8 cellular contexts compared by ENCODE assay signal in genomic region chr2:197452754-197453122, GRCh38. TPM values are rescaled to one million over a fixed set of nuclear protein-coding genes. Genes with fewer than 3 reads are reported as not detected.
A peak's percentile ranks its signal among the peaks of the same experiment; 100 is the strongest.
DNase-seq lines count a peak whose midpoint lies in the region; ATAC-seq, FAIRE-seq and TF ChIP-seq lines count a peak whose summit lies in the region.

No MANE protein-coding gene starts in this region.

- peak overlapping the region; percentile 100 for H3K27ac Mint-ChIP-seq in activated naive CD4-positive, alpha-beta T cell treated with anti-CD3 and anti-CD28 coated beads, Interleukin-2, amount 10 ng/mL, durations not matched to agents 7 days and 5 days

- BruUV-seq in GM12878 (replicated peaks; lab: Mats Ljungman, UMichigan), result TSS peak; percentile 97

- no peaks in the 10 kb centered on the region for H3K9me3 Mint-ChIP-seq in activated naive CD4-positive, alpha-beta T cell treated with anti-CD3 and anti-CD28 coated beads, Interleukin-2, amount 10 ng/mL, durations not matched to agents 7 days and 5 days

- H4K20me1 ChIP-seq in GM12878 (ENCODE audit: control insufficient read depth, insufficient read depth), result no peaks in the 10 kb centered on the region

- peak overlapping the region; percentile 84 for H3K9ac ChIP-seq in GM12878 (ENCODE audit: control insufficient read depth, insufficient read depth, low read length)

- RAD21 ChIA-PET in GM12878 (lab: Charles Lee; ENCODE audit: unreplicated experiment), result interaction anchor here (0.5 to 4.2 kb wide), 15 partner anchors 10 to 598 kb away, joined by 3 to 38 read pairs (median 4); partner anchors contain the start of genes HSPD1, HSPE1, MARS2 and MOB4

- TF ChIP-seq CTCF in GM12878 (IDR thresholded peaks at IDR 0.05 in 2 of 3, conservative IDR thresholded peaks at IDR 0.05 in 1 of 3; ENCODE audit: control insufficient read depth in 2 of 3, extremely low read depth in 1 of 3, insufficient read depth in 1 of 3, low read depth in 3 of 3, low read length in 3 of 3) (no peak), lower lobe of right lung (IDR thresholded peaks at IDR 0.05) (no peak)

- 10% methylated on average over 11 of the region's 11 CpGs for WGBS in GM12878 (ENCODE audit: insufficient coverage, insufficient replicate concordance, low lambda C conversion rate, missing lambda C conversion rate)
- WGBS in urinary bladder, result 3% methylated on average over 11 of the region's 11 CpGs

- no peak for DNase-seq in activated naive CD4-positive, alpha-beta T cell treated with anti-CD3 and anti-CD28 coated beads, Interleukin-2, amount 10 ng/mL, durations not matched to agents 7 days and 5 days
- DNase-seq in activated naive CD4-positive, alpha-beta T cell treated with Interleukin-2 at 50 U/mL for 16 hours, result no peak
- DNase-seq in GM12878 (ENCODE audit: low read depth, low spot score) (no peak), lower lobe of right lung (no peak), hippocampal formation (lab: John Stamatoyannopoulos, UW) (no peak)

- no peaks in the 10 kb centered on the region for H3K27me3 Mint-ChIP-seq in activated naive CD4-positive, alpha-beta T cell treated with anti-CD3 and anti-CD28 coated beads, Interleukin-2, amount 10 ng/mL, durations not matched to agents 7 days and 5 days

- no peaks in the 10 kb centered on the region; the same call in 2 of the 3 replicates for H3K9me3 ChIP-seq in GM12878 (replicated peaks; ENCODE audit: control insufficient read depth, insufficient read depth, low read length)
- H3K9me3 ChIP-seq in lower lobe of right lung, result no peaks in the 10 kb centered on the region

- peaks cover 11% of the 10 kb centered on the region for H3K36me3 Mint-ChIP-seq in activated naive CD4-positive, alpha-beta T cell treated with anti-CD3 and anti-CD28 coated beads, Interleukin-2, amount 10 ng/mL, durations not matched to agents 7 days and 5 days

- peak overlapping the region; percentile 88 for H3K4me3 ChIP-seq in GM12878
- peak overlapping the region; percentile 90 for H3K4me3 ChIP-seq in lower lobe of right lung
- peak overlapping the region; percentile 55 for H3K4me3 ChIP-seq in urinary bladder (ENCODE audit: low read depth, low read length)

- no peaks in the 10 kb centered on the region for H3K36me3 ChIP-seq in GM12878 (ENCODE audit: control insufficient read depth in 2 of 2, insufficient read depth in 2 of 2, low read length in 1 of 2)
- no peaks in the 10 kb centered on the region for H3K36me3 ChIP-seq in lower lobe of right lung
- no peaks in the 10 kb centered on the region for H3K36me3 ChIP-seq in urinary bladder (ENCODE audit: insufficient read depth)

- SMC1A ChIA-PET in GM12878 (lab: Charles Lee; ENCODE audit: uncharacterized antibody, unreplicated experiment), result interaction anchor here (0.8 to 3.8 kb wide), 8 partner anchors 11 to 64 kb away, joined by 3 to 32 read pairs (median 6); partner anchors contain the start of genes HSPD1, HSPE1, MOB4 and SF3B1

- intact Hi-C loops in GM12878 (cut with micrococcal nuclease; ENCODE audit: unreplicated experiment) (loop anchor here (1.0 to 5.0 kb wide), 3 partner anchors 17 to 255 kb away; partner anchors contain the start of genes HSPD1, MARS2 and SF3B1), lower lobe of right lung (cut with DNase I) (no loop called here)

- H3K27me3 ChIP-seq in GM12878 (replicated peaks in 1 of 2; ENCODE audit: control insufficient read depth in 2 of 2, insufficient read depth in 2 of 2, low read length in 1 of 2) (no peaks in the 10 kb centered on the region), lower lobe of right lung (ENCODE audit: low read depth) (no peaks in the 10 kb centered on the region)

- peaks cover 37% of the 10 kb centered on the region for H3K79me2 ChIP-seq in GM12878 (ENCODE audit: control insufficient read depth, insufficient read depth, low read length)

- FAIRE-seq in GM12878 (lab: Jason Lieb, UNC), result no peak

- in situ Hi-C loops in GM12878 (cut with MboI), result no loop called here

- TF ChIP-seq EP300 in GM12878 (IDR thresholded peaks at IDR 0.05; ENCODE audit: borderline replicate concordance in 1 of 2, control insufficient read depth in 1 of 2, low read depth in 2 of 2, low read length in 2 of 2), result peak in 1 of 2 experiments; percentile 46; a peak in 1 of 4 replicates

- no peak for ATAC-seq in GM12878
- ATAC-seq in lower lobe of right lung, result no peak
- no peak for ATAC-seq in HG02973 (IDR thresholded peaks at IDR 0.05; ENCODE audit: unreplicated experiment)
- no peak for ATAC-seq in GM18517 (IDR thresholded peaks at IDR 0.05; ENCODE audit: unreplicated experiment)

- H3K4me1 Mint-ChIP-seq in activated naive CD4-positive, alpha-beta T cell treated with anti-CD3 and anti-CD28 coated beads, Interleukin-2, amount 10 ng/mL, durations not matched to agents 7 days and 5 days, result peaks cover 42% of the 10 kb centered on the region

- peak overlapping the region; percentile 95 for H3K4me2 ChIP-seq in GM12878 (ENCODE audit: control insufficient read depth, insufficient read depth)

- POLR2A ChIA-PET in GM12878 (lab: Charles Lee), result interaction anchor here (0.8 to 4.8 kb wide), 11 partner anchors 9 to 252 kb away, joined by 3 to 63 read pairs (median 5); partner anchors contain the start of genes HSPD1, HSPE1, MARS2 and MOB4

- peak overlapping the region; percentile 89 for H2AFZ ChIP-seq in GM12878 (ENCODE audit: control insufficient read depth, low read depth, low read length)

- CTCF ChIA-PET in activated naive CD4-positive, alpha-beta T cell treated with anti-CD3 and anti-CD28 coated beads, Interleukin-2, amount 10 ng/mL, durations not matched to agents 7 days and 5 days (lab: Charles Lee), result interaction anchor here (1.0 to 1.4 kb wide), 3 partner anchors 15 to 20 kb away, joined by 3 to 7 read pairs (median 4); no protein-coding TSS in a partner anchor
- CTCF ChIA-PET in GM12878 (lab: Yijun Ruan, JAX), result interaction anchor here (0.6 to 1.3 kb wide), 8 partner anchors 9 to 1276 kb away, joined by 3 to 9 read pairs (median 4); partner anchors contain the start of gene SF3B1

- no peak for TF ChIP-seq POLR2A in GM12878 (IDR thresholded peaks at IDR 0.05; ENCODE audit: low read depth, low read length)

- TF ChIP-seq RAD21 in GM12878 (IDR thresholded peaks at IDR 0.05; ENCODE audit: insufficient read depth, low read depth, low read length), result no peak

- H3K4me1 ChIP-seq in GM12878 (ENCODE audit: control insufficient read depth, insufficient read depth, low read length) (no peaks in the 10 kb centered on the region), lower lobe of right lung (peaks cover 16% of the 10 kb centered on the region), urinary bladder (ENCODE audit: insufficient read depth) (no peaks in the 10 kb centered on the region)

- H3K27ac ChIP-seq in GM12878 (ENCODE audit: control insufficient read depth, insufficient read depth), result peak overlapping the region; percentile 88
- H3K27ac ChIP-seq in lower lobe of right lung, result peak overlapping the region; percentile 100
- H3K27ac ChIP-seq in urinary bladder (ENCODE audit: low read depth), result peak overlapping the region; percentile 97

- peak overlapping the region; percentile 98 for H3K4me3 Mint-ChIP-seq in activated naive CD4-positive, alpha-beta T cell treated with anti-CD3 and anti-CD28 coated beads, Interleukin-2, amount 10 ng/mL, durations not matched to agents 7 days and 5 days

RNA-seq across cellular contexts. Expression of gene COQ10B, which starts 0.6 kb away (rescaled TPM):
- total RNA-seq in GM12878 (2013; cell fraction: nucleolus; rRNA removed), result 8.4 and 12.0 TPM in 2 replicates
- total RNA-seq in GM12878 (2014; rRNA removed), result 14.5 and 17.3 TPM in 2 replicates
- 16.9 and 18.2 TPM in 2 replicates for total RNA-seq in GM12878 (2014; rRNA removed; fragmentation: Illumina TruSeq; extraction: Trizol)
- 9.9 and 10.3 TPM in 2 replicates for total RNA-seq in GM12878 (2021)
- polyA plus RNA-seq in GM12878 (2011; ENCODE audit: low read depth), result 8.4 TPM
- 3.6 and 4.5 TPM in 2 replicates for polyA plus RNA-seq in GM12878 (2011; rRNA removed)
- 1.8 and 2.5 TPM in 2 replicates for polyA plus RNA-seq in GM12878 (2011; cell fraction: cytosol; rRNA removed)
- polyA plus RNA-seq in GM12878 (2011; cell fraction: nucleus; rRNA removed), result 1.3 and 2.9 TPM in 2 replicates
- polyA plus RNA-seq in GM12878 (2012), result 9.5 and 11.9 TPM in 2 replicates
- 13.2 and 18.9 TPM in 2 replicates for polyA plus RNA-seq in GM12878 (2014; fragmentation: Illumina TruSeq; extraction: Trizol)
- 10 to 100 TPM in 1 of 2 experiments, 1 to 10 TPM in 1; 7.7 to 13.1 TPM for polyA plus RNA-seq in GM12878 (2014; fragmentation: Nextera tagmentation; extraction: Ambion mirVana)
- 7.3 and 8.3 TPM in 2 replicates for polyA plus RNA-seq in GM12878 (2014; rRNA removed)
- polyA plus RNA-seq in GM12878 (2016; fragmentation: Nextera tagmentation; extraction: Ambion mirVana), result 10 to 100 TPM; 21.8 to 23.2 TPM
- 2.9 and 5.9 TPM in 2 replicates for polyA minus RNA-seq in GM12878 (2011; rRNA and poly(A)+ RNA removed)
- 3.7 and 6.1 TPM in 2 replicates for polyA minus RNA-seq in GM12878 (2011; cell fraction: cytosol; rRNA and poly(A)+ RNA removed)
- 9.6 and 13.0 TPM in 2 replicates for polyA minus RNA-seq in GM12878 (2011; cell fraction: nucleus; rRNA and poly(A)+ RNA removed)
- total RNA-seq in lower lobe of right lung, result 24.3 TPM
- 29.5 TPM for total RNA-seq in urinary bladder
- polyA plus RNA-seq in urinary bladder, result 27.4 TPM

RNA-seq across cellular contexts. Expression of gene SF3B1, which starts 17.9 kb away (rescaled TPM):
- 1,461 and 1,609 TPM in 2 replicates for total RNA-seq in GM12878 (2013; cell fraction: nucleolus; rRNA removed)
- 236 and 277 TPM in 2 replicates for total RNA-seq in GM12878 (2014; rRNA removed)
- total RNA-seq in GM12878 (2014; rRNA removed; fragmentation: Illumina TruSeq; extraction: Trizol), result 241 and 248 TPM in 2 replicates
- total RNA-seq in GM12878 (2021), result 262 and 263 TPM in 2 replicates
- 149 TPM for polyA plus RNA-seq in GM12878 (2011; ENCODE audit: low read depth)
- polyA plus RNA-seq in GM12878 (2011; rRNA removed), result 565 and 880 TPM in 2 replicates
- 149 and 276 TPM in 2 replicates for polyA plus RNA-seq in GM12878 (2011; cell fraction: cytosol; rRNA removed)
- polyA plus RNA-seq in GM12878 (2011; cell fraction: nucleus; rRNA removed), result 1,214 and 1,398 TPM in 2 replicates
- polyA plus RNA-seq in GM12878 (2012), result 229 and 264 TPM in 2 replicates
- 324 and 460 TPM in 2 replicates for polyA plus RNA-seq in GM12878 (2014; fragmentation: Illumina TruSeq; extraction: Trizol)
- 100 to 1,000 TPM; 163 to 170 TPM for polyA plus RNA-seq in GM12878 (2014; fragmentation: Nextera tagmentation; extraction: Ambion mirVana)
- polyA plus RNA-seq in GM12878 (2014; rRNA removed), result 150 and 191 TPM in 2 replicates
- 100 to 1,000 TPM; 232 to 246 TPM for polyA plus RNA-seq in GM12878 (2016; fragmentation: Nextera tagmentation; extraction: Ambion mirVana)
- polyA minus RNA-seq in GM12878 (2011; rRNA and poly(A)+ RNA removed), result 301 and 769 TPM in 2 replicates
- 57.1 and 80.7 TPM in 2 replicates for polyA minus RNA-seq in GM12878 (2011; cell fraction: cytosol; rRNA and poly(A)+ RNA removed)
- 245 and 280 TPM in 2 replicates for polyA minus RNA-seq in GM12878 (2011; cell fraction: nucleus; rRNA and poly(A)+ RNA removed)
- 230 TPM for total RNA-seq in lower lobe of right lung
- total RNA-seq in urinary bladder, result 622 TPM
- polyA plus RNA-seq in urinary bladder, result 136 TPM

RNA-seq across cellular contexts. Expression of gene HSPD1, which starts 46.9 kb away (rescaled TPM):
- total RNA-seq in GM12878 (2013; cell fraction: nucleolus; rRNA removed), result 368 and 375 TPM in 2 replicates
- total RNA-seq in GM12878 (2014; rRNA removed) (345 and 394 TPM in 2 replicates), GM12878 (2014; rRNA removed; fragmentation: Illumina TruSeq; extraction: Trizol) (701 and 730 TPM in 2 replicates), GM12878 (2021) (578 and 595 TPM in 2 replicates), lower lobe of right lung (150 TPM), urinary bladder (143 TPM)
- polyA plus RNA-seq in GM12878 (2011; ENCODE audit: low read depth), result 218 TPM
- polyA plus RNA-seq in GM12878 (2011; rRNA removed) (529 and 804 TPM in 2 replicates), GM12878 (2014; fragmentation: Illumina TruSeq; extraction: Trizol) (812 and 992 TPM in 2 replicates), GM12878 (2014; fragmentation: Nextera tagmentation; extraction: Ambion mirVana) (100 to 1,000 TPM; 659 to 997 TPM), GM12878 (2014; rRNA removed) (430 and 462 TPM in 2 replicates), GM12878 (2016; fragmentation: Nextera tagmentation; extraction: Ambion mirVana) (1,000 to 10,000 TPM; 1,157 to 1,169 TPM), urinary bladder (158 TPM)
- polyA plus RNA-seq in GM12878 (2011; cell fraction: cytosol; rRNA removed), result 216 and 238 TPM in 2 replicates
- polyA plus RNA-seq in GM12878 (2011; cell fraction: nucleus; rRNA removed), result 220 and 335 TPM in 2 replicates
- polyA plus RNA-seq in GM12878 (2012), result 269 and 346 TPM in 2 replicates
- 323 and 432 TPM in 2 replicates for polyA minus RNA-seq in GM12878 (2011; rRNA and poly(A)+ RNA removed)
- polyA minus RNA-seq in GM12878 (2011; cell fraction: cytosol; rRNA and poly(A)+ RNA removed), result 184 and 232 TPM in 2 replicates
- polyA minus RNA-seq in GM12878 (2011; cell fraction: nucleus; rRNA and poly(A)+ RNA removed), result 150 and 246 TPM in 2 replicates

RNA-seq across cellular contexts. Expression of gene HSPE1, which starts 47.4 kb away (rescaled TPM):
- 58.4 and 59.6 TPM in 2 replicates for total RNA-seq in GM12878 (2013; cell fraction: nucleolus; rRNA removed)
- total RNA-seq in GM12878 (2014; rRNA removed) (210 and 211 TPM in 2 replicates), GM12878 (2014; rRNA removed; fragmentation: Illumina TruSeq; extraction: Trizol) (421 and 442 TPM in 2 replicates), GM12878 (2021) (174 and 180 TPM in 2 replicates), lower lobe of right lung (65.3 TPM), urinary bladder (60.7 TPM)
- polyA plus RNA-seq in GM12878 (2011; ENCODE audit: low read depth), result 119 TPM
- polyA plus RNA-seq in GM12878 (2011; rRNA removed) (259 and 411 TPM in 2 replicates), GM12878 (2014; fragmentation: Illumina TruSeq; extraction: Trizol) (498 and 661 TPM in 2 replicates), GM12878 (2014; fragmentation: Nextera tagmentation; extraction: Ambion mirVana) (100 to 1,000 TPM; 872 to 988 TPM), GM12878 (2014; rRNA removed) (488 and 513 TPM in 2 replicates), GM12878 (2016; fragmentation: Nextera tagmentation; extraction: Ambion mirVana) (1,000 to 10,000 TPM; 1,051 to 1,096 TPM), urinary bladder (113 TPM)
- 72.8 and 91.8 TPM in 2 replicates for polyA plus RNA-seq in GM12878 (2011; cell fraction: cytosol; rRNA removed)
- 62.7 and 81.2 TPM in 2 replicates for polyA plus RNA-seq in GM12878 (2011; cell fraction: nucleus; rRNA removed)
- polyA plus RNA-seq in GM12878 (2012), result 175 and 372 TPM in 2 replicates
- polyA minus RNA-seq in GM12878 (2011; rRNA and poly(A)+ RNA removed), result 31.4 and 46.9 TPM in 2 replicates
- 11.3 and 15.9 TPM in 2 replicates for polyA minus RNA-seq in GM12878 (2011; cell fraction: cytosol; rRNA and poly(A)+ RNA removed)
- polyA minus RNA-seq in GM12878 (2011; cell fraction: nucleus; rRNA and poly(A)+ RNA removed), result 35.8 and 59.9 TPM in 2 replicates
